In genomic region chr7:44847920-44848634, GRCh38 we compare ENCODE assay signal across 1 cellular context.
A peak's percentile ranks its signal among the peaks of the same experiment; 100 is the strongest.
TF ChIP-seq lines count a peak whose summit lies in the region.

Gene H2AZ2, minus strand, starts transcription at chr7:44848087. Its CDS starts 116 bp downstream, at chr7:44847971.

TF ChIP-seq in K562, 482 proteins besides CTCF, POLR2A, EP300 and RAD21 (continued from another document):
- no peak for TF ChIP-seq DEAF1 (CRISPR knock-in tag; IDR thresholded peaks at IDR 0.05)
- TF ChIP-seq ZNF785 (CRISPR knock-in tag; IDR thresholded peaks at IDR 0.05): no peak
- peak; percentile 59 to 67; a peak in 3 of 4 replicates for TF ChIP-seq NRF1 (conservative IDR thresholded peaks at IDR 0.05 in 1 of 2, IDR thresholded peaks at IDR 0.05 in 1 of 2)
